ENCODE assay signal across 1 cellular context in the genomic region with DNA sequence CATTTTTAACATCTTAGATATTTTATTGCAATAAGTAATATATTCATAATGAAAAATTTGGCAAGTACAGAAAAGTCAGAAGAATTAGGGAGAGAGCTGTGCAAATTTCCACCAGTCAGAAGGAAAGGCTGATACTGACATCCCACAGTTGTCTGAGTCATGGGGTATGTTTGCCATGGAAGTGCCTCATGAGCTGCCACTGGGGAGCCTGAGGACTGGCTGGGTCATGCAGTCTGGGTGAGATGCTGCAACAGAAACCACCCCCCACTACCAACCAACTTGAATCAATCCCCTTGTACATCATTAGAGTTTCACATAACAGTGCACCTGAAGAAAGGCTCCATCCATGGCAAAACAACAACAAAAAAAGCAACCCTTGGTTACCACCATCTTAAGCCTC.
TF ChIP-seq lines count a peak whose summit lies in the region.

No MANE protein-coding gene starts in this region.

TF ChIP-seq in GM12878, 131 proteins besides CTCF, POLR2A, EP300 and RAD21 (continued from another document):
- TF ChIP-seq RCOR1 (conservative IDR thresholded peaks at IDR 0.05; ENCODE audit: low read depth, low read length) (no peak), ZNF24 (IDR thresholded peaks at IDR 0.05) (no peak), SUZ12 (IDR thresholded peaks at IDR 0.05; ENCODE audit: unreplicated experiment) (no peak), SIX5 (IDR thresholded peaks at IDR 0.05; ENCODE audit: low read depth, low read length, severe bottlenecking) (no peak), YBX1 (IDR thresholded peaks at IDR 0.05) (no peak), ETV6 (conservative IDR thresholded peaks at IDR 0.05 in 1 of 2, IDR thresholded peaks at IDR 0.05 in 1 of 2; ENCODE audit: borderline replicate concordance in 1 of 2, low read depth in 1 of 2) (no peak), HDAC6 (IDR thresholded peaks at IDR 0.05; ENCODE audit: unreplicated experiment) (no peak), HCFC1 (IDR thresholded peaks at IDR 0.05; ENCODE audit: low read length) (no peak), PAX5 (IDR thresholded peaks at IDR 0.05; ENCODE audit: borderline replicate concordance, low read depth, low read length) (no peak), RAD51 (IDR thresholded peaks at IDR 0.05) (no peak), HDAC2 (IDR thresholded peaks at IDR 0.05) (no peak), ZSCAN29 (IDR thresholded peaks at IDR 0.05) (no peak), SMARCA5 (IDR thresholded peaks at IDR 0.05) (no peak), RELA (IDR thresholded peaks at IDR 0.05; ENCODE audit: borderline replicate concordance, partially characterized antibody) (no peak)
- TF ChIP-seq, protein P1, sequence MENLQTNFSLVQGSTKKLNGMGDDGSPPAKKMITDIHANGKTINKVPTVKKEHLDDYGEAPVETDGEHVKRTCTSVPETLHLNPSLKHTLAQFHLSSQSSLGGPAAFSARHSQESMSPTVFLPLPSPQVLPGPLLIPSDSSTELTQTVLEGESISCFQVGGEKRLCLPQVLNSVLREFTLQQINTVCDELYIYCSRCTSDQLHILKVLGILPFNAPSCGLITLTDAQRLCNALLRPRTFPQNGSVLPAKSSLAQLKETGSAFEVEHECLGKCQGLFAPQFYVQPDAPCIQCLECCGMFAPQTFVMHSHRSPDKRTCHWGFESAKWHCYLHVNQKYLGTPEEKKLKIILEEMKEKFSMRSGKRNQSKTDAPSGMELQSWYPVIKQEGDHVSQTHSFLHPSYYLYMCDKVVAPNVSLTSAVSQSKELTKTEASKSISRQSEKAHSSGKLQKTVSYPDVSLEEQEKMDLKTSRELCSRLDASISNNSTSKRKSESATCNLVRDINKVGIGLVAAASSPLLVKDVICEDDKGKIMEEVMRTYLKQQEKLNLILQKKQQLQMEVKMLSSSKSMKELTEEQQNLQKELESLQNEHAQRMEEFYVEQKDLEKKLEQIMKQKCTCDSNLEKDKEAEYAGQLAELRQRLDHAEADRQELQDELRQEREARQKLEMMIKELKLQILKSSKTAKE (IDR thresholded peaks at IDR 0.05; ENCODE audit: low read depth, poor library complexity, severe bottlenecking), result no peak
- TF ChIP-seq, protein P2, sequence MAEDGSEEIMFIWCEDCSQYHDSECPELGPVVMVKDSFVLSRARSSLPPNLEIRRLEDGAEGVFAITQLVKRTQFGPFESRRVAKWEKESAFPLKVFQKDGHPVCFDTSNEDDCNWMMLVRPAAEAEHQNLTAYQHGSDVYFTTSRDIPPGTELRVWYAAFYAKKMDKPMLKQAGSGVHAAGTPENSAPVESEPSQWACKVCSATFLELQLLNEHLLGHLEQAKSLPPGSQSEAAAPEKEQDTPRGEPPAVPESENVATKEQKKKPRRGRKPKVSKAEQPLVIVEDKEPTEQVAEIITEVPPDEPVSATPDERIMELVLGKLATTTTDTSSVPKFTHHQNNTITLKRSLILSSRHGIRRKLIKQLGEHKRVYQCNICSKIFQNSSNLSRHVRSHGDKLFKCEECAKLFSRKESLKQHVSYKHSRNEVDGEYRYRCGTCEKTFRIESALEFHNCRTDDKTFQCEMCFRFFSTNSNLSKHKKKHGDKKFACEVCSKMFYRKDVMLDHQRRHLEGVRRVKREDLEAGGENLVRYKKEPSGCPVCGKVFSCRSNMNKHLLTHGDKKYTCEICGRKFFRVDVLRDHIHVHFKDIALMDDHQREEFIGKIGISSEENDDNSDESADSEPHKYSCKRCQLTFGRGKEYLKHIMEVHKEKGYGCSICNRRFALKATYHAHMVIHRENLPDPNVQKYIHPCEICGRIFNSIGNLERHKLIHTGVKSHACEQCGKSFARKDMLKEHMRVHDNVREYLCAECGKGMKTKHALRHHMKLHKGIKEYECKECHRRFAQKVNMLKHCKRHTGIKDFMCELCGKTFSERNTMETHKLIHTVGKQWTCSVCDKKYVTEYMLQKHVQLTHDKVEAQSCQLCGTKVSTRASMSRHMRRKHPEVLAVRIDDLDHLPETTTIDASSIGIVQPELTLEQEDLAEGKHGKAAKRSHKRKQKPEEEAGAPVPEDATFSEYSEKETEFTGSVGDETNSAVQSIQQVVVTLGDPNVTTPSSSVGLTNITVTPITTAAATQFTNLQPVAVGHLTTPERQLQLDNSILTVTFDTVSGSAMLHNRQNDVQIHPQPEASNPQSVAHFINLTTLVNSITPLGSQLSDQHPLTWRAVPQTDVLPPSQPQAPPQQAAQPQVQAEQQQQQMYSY (CRISPR knock-in tag; IDR thresholded peaks at IDR 0.05), result no peak
- TF ChIP-seq, protein P3, sequence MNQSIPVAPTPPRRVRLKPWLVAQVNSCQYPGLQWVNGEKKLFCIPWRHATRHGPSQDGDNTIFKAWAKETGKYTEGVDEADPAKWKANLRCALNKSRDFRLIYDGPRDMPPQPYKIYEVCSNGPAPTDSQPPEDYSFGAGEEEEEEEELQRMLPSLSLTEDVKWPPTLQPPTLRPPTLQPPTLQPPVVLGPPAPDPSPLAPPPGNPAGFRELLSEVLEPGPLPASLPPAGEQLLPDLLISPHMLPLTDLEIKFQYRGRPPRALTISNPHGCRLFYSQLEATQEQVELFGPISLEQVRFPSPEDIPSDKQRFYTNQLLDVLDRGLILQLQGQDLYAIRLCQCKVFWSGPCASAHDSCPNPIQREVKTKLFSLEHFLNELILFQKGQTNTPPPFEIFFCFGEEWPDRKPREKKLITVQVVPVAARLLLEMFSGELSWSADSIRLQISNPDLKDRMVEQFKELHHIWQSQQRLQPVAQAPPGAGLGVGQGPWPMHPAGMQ (IDR thresholded peaks at IDR 0.05; ENCODE audit: borderline replicate concordance), result no peak
